26 cellular contexts compared by ENCODE assay signal in the genomic region with DNA sequence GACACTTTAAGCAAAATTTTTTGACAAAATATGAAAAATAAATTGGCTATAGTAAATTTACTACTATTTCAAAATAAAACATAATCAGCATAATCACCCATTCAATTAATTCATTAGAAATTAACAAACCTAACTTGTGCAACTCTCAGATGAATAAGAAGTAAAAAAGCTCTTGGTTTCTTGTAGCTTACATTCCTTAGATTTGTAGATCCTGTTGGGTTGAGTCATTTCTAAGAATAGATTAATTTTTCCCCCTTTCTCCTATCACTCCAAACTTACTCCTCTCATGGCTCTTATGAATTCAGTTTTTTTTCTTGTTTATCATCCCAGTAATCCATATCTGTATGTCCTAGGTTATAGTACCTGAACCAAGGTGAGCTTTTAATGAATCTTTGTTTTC.
A peak's percentile ranks its signal among the peaks of the same experiment; 100 is the strongest.
DNase-seq lines count a peak whose midpoint lies in the region; ATAC-seq, FAIRE-seq and TF ChIP-seq lines count a peak whose summit lies in the region.
"Had no signal": no experiment of that assay in that cellular context is flagged by ENCODE, and none has a peak within 500 bp of the region (broad histone marks: within the 10 kb centered on the region; RNA-seq: fewer than 3 reads in every experiment).

No MANE protein-coding gene starts in this region.

- peak; percentile 4 for DNase-seq in A172 (ENCODE audit: low spot score)
- peak; percentile 29 for DNase-seq in HFFc6
- no peak for DNase-seq in chondrocyte (ENCODE audit: low spot score)
- DNase-seq in iris pigment epithelial cell (ENCODE audit: low read depth): peak; percentile 52
- no peak for DNase-seq in GM12891 (ENCODE audit: insufficient read length, low spot score)
- no peak for DNase-seq in MG63
- no peak for DNase-seq in NOMO-1 treated with dmso at 0.1 percent for 144 hours (lab: John Stamatoyannopoulos, UW; ENCODE audit: unreplicated experiment)
- DNase-seq: activated CD8-positive, alpha-beta memory T cell treated with anti-CD3 and anti-CD28 coated beads, Interleukin-2, amount 50 U/mL, for 4 hours; activated naive CD8-positive, alpha-beta T cell treated with anti-CD3 and anti-CD28 coated beads, Interleukin-2, amount 10 ng/mL, durations not matched to agents 7 days and 5 days; kidney; NCI-H2081 treated with DMSO at 0.1 percent for 48 hours; NCI-H510A; SK-N-SH; stimulated activated CD4-positive, alpha-beta T cell treated with anti-CD3 and anti-CD28 coated beads, Interleukin-12 subunit alpha, Interleukin-12 subunit beta, amount 100 ng/mL, for 4 hours; stimulated activated CD4-positive, alpha-beta T cell treated with anti-CD3 and anti-CD28 coated beads, Interleukin-4, amount 100 ng/mL, for 4 hours; stimulated activated naive CD8-positive, alpha-beta T cell treated with anti-CD3 and anti-CD28 coated beads, Interleukin-15, Interleukin-2, amounts not matched to agents 100 U/mL and 50 U/mL, for 24 hours had no signal

- H3K4me1 Mint-ChIP-seq in HFFc6 (ENCODE audit: low read depth): peaks cover 31% of the 10 kb centered on the region
- H3K4me1 Mint-ChIP-seq in chondrocyte (ENCODE audit: low read depth): peaks cover 24% of the 10 kb centered on the region
- H3K4me1 Mint-ChIP-seq: activated naive CD8-positive, alpha-beta T cell treated with anti-CD3 and anti-CD28 coated beads, Interleukin-2, amount 10 ng/mL, durations not matched to agents 7 days and 5 days; CD14-positive monocyte had no signal

- no peak for ATAC-seq in HG02610 (IDR thresholded peaks at IDR 0.05; ENCODE audit: unreplicated experiment)
- ATAC-seq: gastroesophageal sphincter; GM23338; HepG2; Panc1; stimulated activated naive CD8-positive, alpha-beta T cell treated with anti-CD3 and anti-CD28 coated beads, Interleukin-15, Interleukin-2, amounts not matched to agents 100 U/mL and 50 U/mL, for 24 hours had no signal

- no peak overlapping the region for H3K4me3 ChIP-seq in MG63
- H3K4me3 ChIP-seq: gastroesophageal sphincter, GM23338, lung, right atrium auricular region, tibial nerve had no signal

- H3K27me3 ChIP-seq in MG63: no peaks in the 10 kb centered on the region
- H3K27me3 ChIP-seq: gastroesophageal sphincter, right atrium auricular region, tibial nerve had no signal

- no peak for TF ChIP-seq POLR2A in GM12891 (IDR thresholded peaks at IDR 0.05; ENCODE audit: low read depth, low read length)

- H3K36me3 Mint-ChIP-seq in HFFc6 (ENCODE audit: low read depth): peaks cover 20% of the 10 kb centered on the region
- H3K36me3 Mint-ChIP-seq in chondrocyte (ENCODE audit: low read depth): peaks cover 13% of the 10 kb centered on the region
- H3K36me3 Mint-ChIP-seq: activated naive CD8-positive, alpha-beta T cell treated with anti-CD3 and anti-CD28 coated beads, Interleukin-2, amount 10 ng/mL, durations not matched to agents 7 days and 5 days; CD14-positive monocyte had no signal

- TF ChIP-seq CTCF in HFFc6 (IDR thresholded peaks at IDR 0.05) (no peak), chondrocyte (IDR thresholded peaks at IDR 0.05) (no peak)

- H3K9me3 Mint-ChIP-seq in HFFc6 (peaks cover 22% of the 10 kb centered on the region), chondrocyte (ENCODE audit: low read depth) (peaks cover 36% of the 10 kb centered on the region)
- H3K9me3 Mint-ChIP-seq: dendritic cell treated with granulocyte-macrophage colony-stimulating factor and Interleukin-4, amounts not matched to agents 40 ng/mL and 50 ng/mL, for 4 days; GM23338 had no signal

- no peaks in the 10 kb centered on the region for H3K36me3 ChIP-seq in MG63
- H3K36me3 ChIP-seq: gastroesophageal sphincter, right atrium auricular region, tibial nerve had no signal

- H3K27ac Mint-ChIP-seq in HFFc6 (peak overlapping the region; percentile 54), chondrocyte (ENCODE audit: unreplicated experiment) (peak overlapping the region; percentile 77)
- H3K27ac Mint-ChIP-seq: activated naive CD8-positive, alpha-beta T cell treated with anti-CD3 and anti-CD28 coated beads, Interleukin-2, amount 10 ng/mL, durations not matched to agents 7 days and 5 days; dendritic cell treated with granulocyte-macrophage colony-stimulating factor and Interleukin-4, amounts not matched to agents 40 ng/mL and 50 ng/mL, for 4 days; GM23338 had no signal

- no peaks in the 10 kb centered on the region; the same call in 1 of the 2 replicates for H3K9me3 ChIP-seq in MG63
- H3K9me3 ChIP-seq: gastroesophageal sphincter, right atrium auricular region, SK-N-SH had no signal

- no peak for FAIRE-seq in GM12891 (lab: Jason Lieb, UNC)
- FAIRE-seq: HepG2, kidney had no signal

- peak overlapping the region; percentile 13; the same call in 1 of the 2 replicates for H3K4me3 Mint-ChIP-seq in HFFc6
- no peak overlapping the region for H3K4me3 Mint-ChIP-seq in chondrocyte (ENCODE audit: unreplicated experiment)
- H3K4me3 Mint-ChIP-seq: activated naive CD8-positive, alpha-beta T cell treated with anti-CD3 and anti-CD28 coated beads, Interleukin-2, amount 10 ng/mL, durations not matched to agents 7 days and 5 days; CD14-positive monocyte; dendritic cell treated with granulocyte-macrophage colony-stimulating factor and Interleukin-4, amounts not matched to agents 40 ng/mL and 50 ng/mL, for 4 days; GM23338 had no signal

- H3K27me3 Mint-ChIP-seq in HFFc6 (ENCODE audit: insufficient read depth): no peaks in the 10 kb centered on the region
- no peaks in the 10 kb centered on the region for H3K27me3 Mint-ChIP-seq in chondrocyte (ENCODE audit: low read depth)
- H3K27me3 Mint-ChIP-seq: activated naive CD8-positive, alpha-beta T cell treated with anti-CD3 and anti-CD28 coated beads, Interleukin-2, amount 10 ng/mL, durations not matched to agents 7 days and 5 days had no signal

TF ChIP-seq in GM12891, 5 proteins besides CTCF, POLR2A, EP300 and RAD21:
- no peak for TF ChIP-seq PAX5 (IDR thresholded peaks at IDR 0.05; ENCODE audit: insufficient read depth, low read length, severe bottlenecking)
- no peak for TF ChIP-seq TAF1 (IDR thresholded peaks at IDR 0.05; ENCODE audit: low read depth, low read length)
- TF ChIP-seq POLR2AphosphoS5 (IDR thresholded peaks at IDR 0.05; ENCODE audit: low read depth, low read length): no peak
- no peak for TF ChIP-seq POU2F2 (IDR thresholded peaks at IDR 0.05; ENCODE audit: low read depth, low read length)
- TF ChIP-seq SPI1 (IDR thresholded peaks at IDR 0.05; ENCODE audit: low read depth, low read length): no peak

Comparison
In these comparisons a context has a peak if more than half of its experiments do, and no peak if none do; other contexts are left out.
1. DNase-seq: peak in A172 (single experiment), HFFc6 (single experiment) and iris pigment epithelial cell (single experiment); none in chondrocyte (single experiment), GM12891 (single experiment), MG63 (single experiment) and NOMO-1 treated with dmso at 0.1 percent for 144 hours (single experiment).